In genomic region chr17:11981862-11982261, GRCh38 we compare ENCODE assay signal across 24 cellular contexts.
"Had no signal": no experiment of that assay in that cellular context is flagged by ENCODE, and none has a peak within 500 bp of the region (broad histone marks: within the 10 kb centered on the region; RNA-seq: fewer than 3 reads in every experiment).

No MANE protein-coding gene starts in this region.

- DNase-seq: activated CD4-positive, alpha-beta memory T cell treated with anti-CD3 and anti-CD28 coated beads, Interleukin-2, amount 10 ng/mL, durations not matched to agents 7 days and 5 days; activated CD4-positive, alpha-beta T cell treated with anti-CD3 and anti-CD28 coated beads for 1 hour; activated CD4-positive, alpha-beta T cell treated with anti-CD3 and anti-CD28 coated beads for 4 hours; activated CD4-positive, alpha-beta T cell treated with anti-CD3 and anti-CD28 coated beads, Interleukin-2, amount 10 ng/mL, durations not matched to agents 7 days and 5 days; activated CD4-positive, alpha-beta T cell treated with anti-CD3 and anti-CD28 coated beads, Interleukin-2, amount 50 U/mL, for 4 hours; activated CD8-positive, alpha-beta memory T cell treated with anti-CD3 and anti-CD28 coated beads, Interleukin-2, amount 50 U/mL, for 48 hours; activated gamma-delta T cell; activated naive CD4-positive, alpha-beta T cell; activated naive CD4-positive, alpha-beta T cell treated with anti-CD3 and anti-CD28 coated beads, Interleukin-2, amount 10 ng/mL, durations not matched to agents 7 days and 5 days; activated naive CD8-positive, alpha-beta T cell treated with anti-CD3 and anti-CD28 coated beads, Interleukin-2, amount 10 ng/mL, durations not matched to agents 7 days and 5 days; activated T-cell treated with anti-CD3 and anti-CD28 coated beads for 4 hours; activated T-cell treated with anti-CD3 and anti-CD28 coated beads, Interleukin-2, amount 50 U/mL, for 24 hours; activated T-cell treated with anti-CD3 and anti-CD28 coated beads, Interleukin-2, amount 50 U/mL, for 72 hours; brain microvascular endothelial cell; caudate nucleus; colonic mucosa; effector CD8-positive, alpha-beta T cell; esophagus squamous epithelium; foreskin melanocyte; heart right ventricle; T-helper 2 cell had no signal

- H3K4me3 ChIP-seq: colonic mucosa, esophagus squamous epithelium, gastroesophageal sphincter, heart right ventricle, hepatocyte had no signal

- ATAC-seq: activated naive CD4-positive, alpha-beta T cell treated with anti-CD3 and anti-CD28 coated beads, Interleukin-2, amount 50 U/mL, for 72 hours; activated T-cell treated with anti-CD3 and anti-CD28 coated beads, Interleukin-2, amount 50 U/mL, for 72 hours; gastroesophageal sphincter; heart right ventricle had no signal

- H3K9me3 ChIP-seq: colonic mucosa, esophagus squamous epithelium, gastroesophageal sphincter, heart right ventricle had no signal

- H3K36me3 ChIP-seq: colonic mucosa had no signal

- H3K27me3 ChIP-seq: brain microvascular endothelial cell, colonic mucosa, esophagus squamous epithelium, gastroesophageal sphincter, heart right ventricle, hepatocyte had no signal

- H3K4me1 ChIP-seq: colonic mucosa had no signal
